ENCODE assay signal across 17 cellular contexts in the genomic region with DNA sequence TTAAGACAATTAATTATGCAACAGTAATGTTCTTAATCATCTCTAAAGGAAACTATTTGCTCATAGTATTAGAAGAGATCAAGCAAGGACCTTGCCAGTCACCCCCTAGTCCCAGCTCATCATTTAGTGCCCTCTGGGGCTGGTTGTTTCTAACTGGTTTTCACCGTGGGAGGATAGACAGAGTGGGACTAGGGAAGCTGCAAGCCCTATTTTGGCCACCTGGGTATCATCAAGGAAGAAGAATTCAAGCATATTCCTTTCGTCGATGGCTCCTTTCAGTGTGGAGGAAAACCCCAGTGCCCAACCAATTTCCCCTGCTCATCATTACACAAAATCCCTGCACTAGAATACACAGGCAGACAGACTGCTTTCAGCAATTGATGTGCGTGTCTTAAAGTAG.
"Had no signal": no experiment of that assay in that cellular context is flagged by ENCODE, and none has a peak within 500 bp of the region (broad histone marks: within the 10 kb centered on the region; RNA-seq: fewer than 3 reads in every experiment).

No MANE protein-coding gene starts in this region.

- H3K9me3 ChIP-seq: left ventricle myocardium inferior, psoas muscle, thoracic aorta had no signal

- H3K4me1 ChIP-seq: left ventricle myocardium inferior, psoas muscle had no signal

- H3K4me3 ChIP-seq: coronary artery, left ventricle myocardium inferior, psoas muscle had no signal

- H3K27ac ChIP-seq: brain microvascular endothelial cell, coronary artery, left ventricle myocardium inferior, psoas muscle, thoracic aorta had no signal

- H3K27me3 ChIP-seq: brain microvascular endothelial cell had no signal

- H3K36me3 ChIP-seq: brain microvascular endothelial cell, left ventricle myocardium inferior, thoracic aorta had no signal

- ATAC-seq: activated CD8-positive, alpha-beta T cell treated with anti-CD3 and anti-CD28 coated beads for 36 hours; natural killer cell treated with Interleukin-12 subunit alpha and Interleukin-12 subunit beta and Interleukin-15 and Interleukin-18, amount 100 ng/mL, for 72 hours; psoas muscle; sciatic nerve; stimulated activated naive CD8-positive, alpha-beta T cell treated with anti-CD3 and anti-CD28 coated beads, Interleukin-15, amount 100 ng/mL, for 72 hours had no signal

- DNase-seq: activated B cell treated with CpG ODN at 0.5 μM for 24 hours; activated CD4-positive, alpha-beta T cell treated with anti-CD3 and anti-CD28 coated beads for 48 hours; activated CD8-positive, alpha-beta T cell treated with anti-CD3 and anti-CD28 coated beads for 36 hours; activated effector memory CD4-positive, alpha-beta T cell treated with anti-CD3 and anti-CD28 coated beads, Interleukin-2, amount 50 U/mL, for 16 hours; activated T-cell treated with anti-CD3 and anti-CD28 coated beads, Interleukin-2, amount 50 U/mL, for 48 hours; brain microvascular endothelial cell; effector CD8-positive, alpha-beta T cell; kidney; left ventricle myocardium inferior; psoas muscle; stimulated activated CD4-positive, alpha-beta T cell treated with anti-CD3 and anti-CD28 coated beads, Interleukin-1b, Interleukin-23, amount 100 ng/mL, for 48 hours; stimulated activated naive CD8-positive, alpha-beta T cell treated with anti-CD3 and anti-CD28 coated beads, Interleukin-15, amount 100 ng/mL, for 72 hours; T-helper 2 cell had no signal
